In genomic region chr19:47040869-47041268, GRCh38 we compare ENCODE assay signal across 16 cellular contexts. TPM values are rescaled to one million over a fixed set of nuclear protein-coding genes. Genes with fewer than 3 reads are reported as not detected.
DNase-seq lines count a peak whose midpoint lies in the region; ATAC-seq and TF ChIP-seq lines count a peak whose summit lies in the region.
"Had no signal": no experiment of that assay in that cellular context is flagged by ENCODE, and none has a peak within 500 bp of the region (broad histone marks: within the 10 kb centered on the region; RNA-seq: fewer than 3 reads in every experiment).

No MANE protein-coding gene starts in this region.

- no peak overlapping the region for H3K4ac ChIP-seq in H9 (ENCODE audit: low read depth, low read length)

- peaks cover 1% of the 10 kb centered on the region for H3K36me3 Mint-ChIP-seq in activated T-helper 17 cell treated with anti-CD3 and anti-CD28 coated beads, Interleukin-2, amount 50 U/mL, for 72 hours (ENCODE audit: low read depth)
- no peaks in the 10 kb centered on the region for H3K36me3 Mint-ChIP-seq in memory B cell
- H3K36me3 Mint-ChIP-seq in stimulated activated memory B cell treated with anti-CD40 and anti-IgM and Interleukin-4, amounts not matched to agents 10 μg/mL and 1 μg/mL and 100 μg/mL, for 72 hours = peaks cover 7% of the 10 kb centered on the region
- peaks cover 0 to 10% (median 9%) of the 10 kb centered on the region in 3 experiments; a peak in 4 of 7 replicates for H3K36me3 Mint-ChIP-seq in H9 (ENCODE audit: insufficient read depth in 1 of 3, low read depth in 3 of 3)

- H3K4me2 ChIP-seq in PC-9 (no peak overlapping the region), H9 (ENCODE audit: insufficient read depth, insufficient read length, low read length) (no peak overlapping the region)
- H3K4me2 ChIP-seq: A549 had no signal

- no peaks in the 10 kb centered on the region for H3K79me1 ChIP-seq in H9 (ENCODE audit: insufficient read depth, low read depth, low read length, poor library complexity, severe bottlenecking)

- no peak overlapping the region for H3K56ac ChIP-seq in H9 (ENCODE audit: insufficient read length, low read depth, low read length)

- H4K91ac ChIP-seq in H9 (ENCODE audit: insufficient read length, low read depth, low read length) = no peak overlapping the region

- H3K4me3 ChIP-seq in H7 (ENCODE audit: insufficient read depth, low read depth, low read length) = no peak overlapping the region
- H3K4me3 ChIP-seq in PC-9 = no peak overlapping the region
- H3K4me3 ChIP-seq in BE2C (ENCODE audit: low read depth, low read length) = no peak overlapping the region
- H3K4me3 ChIP-seq: A549, GM23248 had no signal

- H3K79me2 ChIP-seq in PC-9 (ENCODE audit: low read depth) (no peaks in the 10 kb centered on the region), H9 (ENCODE audit: insufficient read depth, low read length) (no peaks in the 10 kb centered on the region)

- H3K9me3 Mint-ChIP-seq in activated T-helper 17 cell treated with anti-CD3 and anti-CD28 coated beads, Interleukin-2, amount 50 U/mL, for 72 hours = no peaks in the 10 kb centered on the region
- H3K9me3 Mint-ChIP-seq in memory B cell = no peaks in the 10 kb centered on the region
- no peaks in the 10 kb centered on the region for H3K9me3 Mint-ChIP-seq in stimulated activated memory B cell treated with anti-CD40 and anti-IgM and Interleukin-4, amounts not matched to agents 10 μg/mL and 1 μg/mL and 100 μg/mL, for 72 hours
- no peaks in the 10 kb centered on the region; a peak in 1 of 5 replicates for H3K9me3 Mint-ChIP-seq in H9
- H3K9me3 Mint-ChIP-seq: CD14-positive monocyte; CD8-positive, alpha-beta T cell had no signal

- no peak overlapping the region for H2BK120ac ChIP-seq in H9 (ENCODE audit: low read depth, low read length, poor library complexity, severe bottlenecking)

- H2BK20ac ChIP-seq in H9 (ENCODE audit: low read depth, low read length, poor library complexity, severe bottlenecking) = no peak overlapping the region

- H3K9me2 ChIP-seq in PC-9 (ENCODE audit: insufficient read depth) = no peaks in the 10 kb centered on the region

- no peak overlapping the region for H2AFZ ChIP-seq in PC-9
- H2AFZ ChIP-seq in H9 (ENCODE audit: low read length) = no peak overlapping the region
- H2AFZ ChIP-seq: GM23248 had no signal

- H3T11ph ChIP-seq in H9 (ENCODE audit: low read length) = no peak overlapping the region

- H3K4me3 Mint-ChIP-seq in activated T-helper 17 cell treated with anti-CD3 and anti-CD28 coated beads, Interleukin-2, amount 50 U/mL, for 72 hours = no peak overlapping the region
- H3K4me3 Mint-ChIP-seq in memory B cell = no peak overlapping the region
- H3K4me3 Mint-ChIP-seq in stimulated activated memory B cell treated with anti-CD40 and anti-IgM and Interleukin-4, amounts not matched to agents 10 μg/mL and 1 μg/mL and 100 μg/mL, for 72 hours = no peak overlapping the region
- H3K4me3 Mint-ChIP-seq in H9 = no peak overlapping the region
- H3K4me3 Mint-ChIP-seq: CD8-positive, alpha-beta T cell had no signal

- no peak overlapping the region for H3K9ac ChIP-seq in H9 (ENCODE audit: extremely low read depth, insufficient read length, low read length)
- H3K9ac ChIP-seq: GM23248 had no signal

- H3K27me3 ChIP-seq in H7 (ENCODE audit: control insufficient read depth, insufficient read depth, low read length) = no peaks in the 10 kb centered on the region
- H3K27me3 ChIP-seq in PC-9 (ENCODE audit: insufficient read depth, low read depth) = no peaks in the 10 kb centered on the region
- no peaks in the 10 kb centered on the region for H3K27me3 ChIP-seq in BE2C
- no peaks in the 10 kb centered on the region for H3K27me3 ChIP-seq in H9 (ENCODE audit: insufficient read depth, low read length)

- H2AK5ac ChIP-seq in H9 (ENCODE audit: insufficient read length, low read length) = no peak overlapping the region

- H3K14ac ChIP-seq in H9 (ENCODE audit: insufficient read depth, low read length) = no peak overlapping the region; the same call in 1 of the 2 replicates

- peak overlapping the region; percentile 62 for H3K27ac Mint-ChIP-seq in activated T-helper 17 cell treated with anti-CD3 and anti-CD28 coated beads, Interleukin-2, amount 50 U/mL, for 72 hours
- H3K27ac Mint-ChIP-seq in memory B cell (peak overlapping the region; percentile 45), H9 (peak overlapping the region in 1 of 3 experiments; percentile 67; a peak in 1 of 7 replicates)
- H3K27ac Mint-ChIP-seq in stimulated activated memory B cell treated with anti-CD40 and anti-IgM and Interleukin-4, amounts not matched to agents 10 μg/mL and 1 μg/mL and 100 μg/mL, for 72 hours = peak overlapping the region; percentile 12
- H3K27ac Mint-ChIP-seq: CD8-positive, alpha-beta T cell had no signal

- H3K4me1 ChIP-seq in PC-9 (replicated peaks; ENCODE audit: insufficient read depth) (peaks cover 8% of the 10 kb centered on the region; the same call in 1 of the 2 replicates), BE2C (no peaks in the 10 kb centered on the region), H9 (ENCODE audit: insufficient read depth, low read length) (no peaks in the 10 kb centered on the region)

- BruUV-seq in PC-9 (replicated peaks; lab: Mats Ljungman, UMichigan) = no TSS peak

- no peak overlapping the region for H2BK5ac ChIP-seq in H9 (ENCODE audit: insufficient read length, low read length)

- H4K20me1 ChIP-seq in PC-9 (ENCODE audit: insufficient read depth) = no peaks in the 10 kb centered on the region
- H4K20me1 ChIP-seq in H9 (ENCODE audit: control insufficient read depth, insufficient read depth, insufficient read length) = no peaks in the 10 kb centered on the region

- H3K27me3 Mint-ChIP-seq in activated T-helper 17 cell treated with anti-CD3 and anti-CD28 coated beads, Interleukin-2, amount 50 U/mL, for 72 hours = no peaks in the 10 kb centered on the region
- H3K27me3 Mint-ChIP-seq in memory B cell (no peaks in the 10 kb centered on the region), H9 (ENCODE audit: low read depth) (peaks cover 1% of the 10 kb centered on the region)
- H3K27me3 Mint-ChIP-seq in stimulated activated memory B cell treated with anti-CD40 and anti-IgM and Interleukin-4, amounts not matched to agents 10 μg/mL and 1 μg/mL and 100 μg/mL, for 72 hours = no peaks in the 10 kb centered on the region

- H3K4me1 Mint-ChIP-seq in activated T-helper 17 cell treated with anti-CD3 and anti-CD28 coated beads, Interleukin-2, amount 50 U/mL, for 72 hours = peaks cover 4% of the 10 kb centered on the region
- H3K4me1 Mint-ChIP-seq in memory B cell (peaks cover 3% of the 10 kb centered on the region), H9 (peaks cover 4 to 5% of the 10 kb centered on the region in 2 experiments)
- peaks cover 15% of the 10 kb centered on the region for H3K4me1 Mint-ChIP-seq in stimulated activated memory B cell treated with anti-CD40 and anti-IgM and Interleukin-4, amounts not matched to agents 10 μg/mL and 1 μg/mL and 100 μg/mL, for 72 hours

- no peak overlapping the region for H2BK15ac ChIP-seq in H9 (ENCODE audit: low read depth, low read length)

- H4K8ac ChIP-seq in H9 (replicated peaks; ENCODE audit: insufficient read length, low read depth, low read length) = no peak overlapping the region

- no peak for TF ChIP-seq CTCF in PC-9 (conservative IDR thresholded peaks at IDR 0.05)
- no peak for TF ChIP-seq CTCF in BE2C (IDR thresholded peaks at IDR 0.05; ENCODE audit: low read depth, low read length)
- TF ChIP-seq CTCF in H9 (conservative IDR thresholded peaks at IDR 0.05) = no peak

- POLR2A ChIA-PET in PC-9 (lab: Charles Lee; ENCODE audit: unreplicated experiment) = no interaction called here

- H3K27ac ChIP-seq in PC-9 (no peak overlapping the region), H9 (ENCODE audit: insufficient read length, low read depth, low read length) (no peak overlapping the region)
- H3K27ac ChIP-seq: A549, GM23248 had no signal

- no peaks in the 10 kb centered on the region for H3K9me3 ChIP-seq in PC-9 (ENCODE audit: insufficient read depth, low read depth)
- H3K9me3 ChIP-seq in BE2C = no peaks in the 10 kb centered on the region
- no peaks in the 10 kb centered on the region for H3K9me3 ChIP-seq in H9 (ENCODE audit: control insufficient read depth, low read depth, low read length)
- H3K9me3 ChIP-seq: A549 had no signal

- DNase-seq in H7 (peak; percentile 35), memory B cell (ENCODE audit: low spot score in 2 of 2) (no peak), PC-9 (no peak), BE2C (no peak), H9 (no peak)
- DNase-seq: CD8-positive, alpha-beta T cell; COR-L47; GF-D8; GM23248; IMR-90; KG1 had no signal

- CTCF ChIA-PET in PC-9 (lab: Charles Lee) = no interaction called here

- H3K23me2 ChIP-seq in H9 (ENCODE audit: insufficient read length, low read depth, low read length, poor library complexity, severe bottlenecking) = peaks cover 3% of the 10 kb centered on the region

- no peak overlapping the region for H3K23ac ChIP-seq in H9 (ENCODE audit: insufficient read length, low read depth, low read length)

- intact Hi-C loops in PC-9 (cut with micrococcal nuclease; ENCODE audit: unreplicated experiment) = no loop called here

- H3K36me3 ChIP-seq in H7 (replicated peaks; ENCODE audit: control insufficient read depth, insufficient read depth, low read length) = no peaks in the 10 kb centered on the region; the same call in 1 of the 2 replicates
- H3K36me3 ChIP-seq in PC-9 (ENCODE audit: low read depth) = no peaks in the 10 kb centered on the region
- H3K36me3 ChIP-seq in BE2C = no peaks in the 10 kb centered on the region

- no peak overlapping the region for H4K5ac ChIP-seq in H9 (ENCODE audit: insufficient read length, low read depth, low read length)

- peaks cover 11% of the 10 kb centered on the region for H3F3A ChIP-seq in PC-9 (ENCODE audit: insufficient read depth, low read depth)

- WGBS in H9 (ENCODE audit: extremely low coverage, insufficient read length, low lambda C conversion rate) = no CpG with 5 or more reads among the region's 8 CpGs

- no peak for ATAC-seq in activated T-helper 17 cell treated with anti-CD3 and anti-CD28 coated beads, Interleukin-2, amount 50 U/mL, for 72 hours (replicated peaks)
- ATAC-seq in memory B cell (ENCODE audit: low read depth) = no peak
- no peak for ATAC-seq in stimulated activated memory B cell treated with anti-CD40 and anti-IgM and Interleukin-4, amounts not matched to agents 10 μg/mL and 1 μg/mL and 100 μg/mL, for 72 hours
- ATAC-seq: A549; CD8-positive, alpha-beta T cell; HCT116 had no signal

- no peak overlapping the region for H3K18ac ChIP-seq in H9 (ENCODE audit: insufficient read length, low read depth, low read length)

- no peak overlapping the region for H2BK12ac ChIP-seq in H9 (ENCODE audit: insufficient read length, low read depth, low read length)

RNA-seq across cellular contexts. Expression of gene TMEM160, which starts 7.6 kb away (rescaled TPM):
- total RNA-seq in H7 (2014; rRNA removed; shearing (Covaris generic)) = 127 and 173 TPM in 2 replicates
- 10 to 100 TPM; 18.6 to 56.3 TPM for total RNA-seq in activated T-helper 17 cell treated with anti-CD3 and anti-CD28 coated beads, Interleukin-2, amount 50 U/mL, for 72 hours
- total RNA-seq in PC-9 (2021) (46.3 and 76.5 TPM in 2 replicates), H9 (2021) (65.1 and 66.9 TPM in 2 replicates)
- polyA plus RNA-seq in BE2C (2012; ENCODE audit: insufficient read depth, insufficient read length, low read depth) = 137 TPM

RNA-seq across cellular contexts. Expression of gene NPAS1, which starts 21.2 kb away (rescaled TPM):
- 3.2 and 6.1 TPM in 2 replicates for total RNA-seq in H7 (2014; rRNA removed; shearing (Covaris generic))
- under 1 TPM; 0.42 to 0.73 TPM for total RNA-seq in activated T-helper 17 cell treated with anti-CD3 and anti-CD28 coated beads, Interleukin-2, amount 50 U/mL, for 72 hours
- total RNA-seq in PC-9 (2021) (1.4 and 3.7 TPM in 2 replicates), H9 (2021) (17.8 and 20.0 TPM in 2 replicates)
- polyA plus RNA-seq in BE2C (2012; ENCODE audit: insufficient read depth, insufficient read length, low read depth) = 1.4 TPM
- polyA plus RNA-seq: CD14-positive monocyte had no signal
